In the genomic region with DNA sequence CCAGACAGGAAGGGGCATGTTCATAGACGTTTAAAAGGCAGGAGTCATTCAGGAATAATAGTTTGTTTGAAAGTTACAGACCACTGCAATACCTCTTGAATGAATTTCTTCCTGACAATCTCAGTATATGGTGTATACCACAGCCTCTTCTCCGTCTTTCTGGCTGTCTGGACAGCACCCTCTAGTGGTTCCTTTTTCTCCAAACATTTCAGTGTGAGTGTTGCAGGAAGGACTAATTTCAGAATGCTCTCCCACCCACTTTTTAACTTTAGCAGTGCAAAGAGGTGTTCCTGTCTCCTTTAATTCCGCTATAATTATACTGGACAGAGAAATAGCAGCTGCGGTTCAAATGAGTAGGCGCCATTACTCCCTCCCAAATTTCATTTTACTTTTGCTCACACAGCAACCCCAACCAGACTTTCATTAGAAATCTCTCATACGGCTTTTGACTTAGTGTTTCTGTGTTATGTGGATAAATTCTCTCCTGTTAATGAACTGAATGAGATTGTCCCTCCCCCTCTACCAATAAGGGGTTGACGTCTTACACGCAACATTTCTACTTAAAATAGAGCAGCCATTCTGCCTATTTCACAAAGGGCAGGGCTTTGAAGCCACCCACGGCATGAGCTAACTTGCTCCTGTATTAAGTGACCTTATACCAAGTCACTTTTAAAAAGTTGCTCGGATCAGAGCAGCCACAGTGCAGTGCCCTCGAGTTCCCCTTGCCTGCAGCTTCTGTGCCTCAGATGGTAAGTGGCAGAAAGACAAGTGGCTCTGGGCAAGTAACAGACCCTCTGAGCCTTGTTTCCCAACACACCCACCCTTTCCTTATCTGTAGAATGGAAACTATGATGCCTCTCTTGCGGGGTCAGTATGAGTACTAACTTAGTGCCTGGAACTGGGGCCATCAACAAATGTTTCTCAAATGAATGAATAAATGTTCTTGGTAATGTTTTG, we compare ENCODE assay signal across 8 cellular contexts.
A peak's percentile ranks its signal among the peaks of the same experiment; 100 is the strongest.
DNase-seq lines count a peak whose midpoint lies in the region; ATAC-seq and TF ChIP-seq lines count a peak whose summit lies in the region.

No MANE protein-coding gene starts in this region.

- no peaks in the 10 kb centered on the region for H3K27me3 Mint-ChIP-seq in activated CD8-positive, alpha-beta T cell treated with anti-CD3 and anti-CD28 coated beads, Interleukin-2, amount 10 ng/mL, durations not matched to agents 7 days and 5 days (ENCODE audit: low read depth)

- no peaks in the 10 kb centered on the region for H3K4me1 Mint-ChIP-seq in activated CD8-positive, alpha-beta T cell treated with anti-CD3 and anti-CD28 coated beads, Interleukin-2, amount 10 ng/mL, durations not matched to agents 7 days and 5 days (ENCODE audit: low read depth)

- 35 to 48% methylated on average over 8 to 12 of the region's 12 CpGs for WGBS in transverse colon (ENCODE audit: low coverage in 1 of 2), 2 donors

- peaks cover 0 to 6% (median 0%) of the 10 kb centered on the region in 4 donors for H3K4me1 ChIP-seq in transverse colon

- no peaks in the 10 kb centered on the region for H3K9me3 ChIP-seq in transverse colon

- H3K36me3 Mint-ChIP-seq in activated CD8-positive, alpha-beta T cell treated with anti-CD3 and anti-CD28 coated beads, Interleukin-2, amount 10 ng/mL, durations not matched to agents 7 days and 5 days (ENCODE audit: low read depth), result no peaks in the 10 kb centered on the region

- TF ChIP-seq EP300 in transverse colon (IDR thresholded peaks at IDR 0.05; ENCODE audit: low read depth), result no peak

- H3K9me3 Mint-ChIP-seq in activated CD8-positive, alpha-beta T cell treated with anti-CD3 and anti-CD28 coated beads, Interleukin-2, amount 10 ng/mL, durations not matched to agents 7 days and 5 days (ENCODE audit: insufficient read depth), result no peaks in the 10 kb centered on the region

- H3K4me3 Mint-ChIP-seq in activated CD8-positive, alpha-beta T cell treated with anti-CD3 and anti-CD28 coated beads, Interleukin-2, amount 10 ng/mL, durations not matched to agents 7 days and 5 days, result no peak overlapping the region

- intact Hi-C loops in transverse colon (cut with DNase I; ENCODE audit: low total_unique reads), result no loop called here

- CTCF ChIA-PET in activated CD8-positive, alpha-beta T cell treated with anti-CD3 and anti-CD28 coated beads, Interleukin-2, amount 10 ng/mL, durations not matched to agents 7 days and 5 days (lab: Charles Lee), result interaction anchor here (0.9 to 1.4 kb wide), 3 partner anchors 78 to 85 kb away, joined by 3 to 5 read pairs (median 3); no protein-coding TSS in a partner anchor

- peak; percentile 67 for ATAC-seq in activated CD8-positive, alpha-beta T cell treated with anti-CD3 and anti-CD28 coated beads, Interleukin-2, amount 10 ng/mL, durations not matched to agents 7 days and 5 days

- TF ChIP-seq CTCF in transverse colon (IDR thresholded peaks at IDR 0.05), result peak; percentile 31 to 66 (median 59)

- DNase-seq in DMS153 treated with DMSO at 0.1 percent for 48 hours (lab: John Stamatoyannopoulos, UW; ENCODE audit: unreplicated experiment), result peak; percentile 57
- DNase-seq in DMS153 (lab: John Stamatoyannopoulos, UW), result no peak
- DNase-seq in H4 (ENCODE audit: low spot score), result peak; percentile 12
- DNase-seq in NCI-H1092 (lab: John Stamatoyannopoulos, UW), result peak; percentile 60
- peak; percentile 23 for DNase-seq in activated CD8-positive, alpha-beta T cell treated with anti-CD3 and anti-CD28 coated beads, Interleukin-2, amount 10 ng/mL, durations not matched to agents 7 days and 5 days
- DNase-seq in hippocampal formation (lab: John Stamatoyannopoulos, UW), result peak; percentile 20 to 62
- DNase-seq in transverse colon, result no peak
- DNase-seq in NCI-H2171 treated with DMSO at 0.1 percent for 48 hours (lab: John Stamatoyannopoulos, UW), result no peak

- no peak overlapping the region for H3K27ac ChIP-seq in transverse colon

- no peak for TF ChIP-seq POLR2A in transverse colon (IDR thresholded peaks at IDR 0.05)

- H3K4me3 ChIP-seq in transverse colon, result no peak overlapping the region

- H3K36me3 ChIP-seq in transverse colon, result no peaks in the 10 kb centered on the region

- H3K27me3 ChIP-seq in transverse colon, result peaks cover 4% of the 10 kb centered on the region

- in situ Hi-C loops in transverse colon (cut with MboI; ENCODE audit: low pct_ligation_motif_present in 1 of 4, low pct_unique_long_range_greater_than_20kb in 1 of 4, low sequenced_read_pairs in 3 of 4), result no loop called here

- no peak overlapping the region for H3K27ac Mint-ChIP-seq in activated CD8-positive, alpha-beta T cell treated with anti-CD3 and anti-CD28 coated beads, Interleukin-2, amount 10 ng/mL, durations not matched to agents 7 days and 5 days

- POLR2A ChIA-PET in activated CD8-positive, alpha-beta T cell treated with anti-CD3 and anti-CD28 coated beads, Interleukin-2, amount 10 ng/mL, durations not matched to agents 7 days and 5 days (lab: Charles Lee), result no interaction called here

Comparison
In these comparisons a context has a peak if more than half of its experiments do, and no peak if none do; other contexts are left out.
1. DNase-seq: peak in DMS153 treated with DMSO at 0.1 percent for 48 hours (single experiment), H4 (single experiment), NCI-H1092 (single experiment), activated CD8-positive, alpha-beta T cell treated with anti-CD3 and anti-CD28 coated beads, Interleukin-2, amount 10 ng/mL, durations not matched to agents 7 days and 5 days (single experiment) and hippocampal formation (2 of 2); none in DMS153 (single experiment), transverse colon (single experiment) and NCI-H2171 treated with DMSO at 0.1 percent for 48 hours (single experiment).